Comparison of ENCODE assay signal across 8 cellular contexts in genomic region chr12:27780612-27781408, GRCh38. TPM values are rescaled to one million over a fixed set of nuclear protein-coding genes. Genes with fewer than 3 reads are reported as not detected.
A peak's percentile ranks its signal among the peaks of the same experiment; 100 is the strongest.
DNase-seq lines count a peak whose midpoint lies in the region; ATAC-seq, FAIRE-seq and TF ChIP-seq lines count a peak whose summit lies in the region.

No MANE protein-coding gene starts in this region.

- H3K4me3 Mint-ChIP-seq in GM23338: peak overlapping the region; percentile 79

- TF ChIP-seq EP300 in H1 (IDR thresholded peaks at IDR 0.05; ENCODE audit: borderline replicate concordance in 1 of 2, low read depth in 2 of 2, low read length in 2 of 2): no peak

- 0 out of 2 replicates have a peak overlapping the region, but pooled peaks have one; percentile 8 for H2BK15ac ChIP-seq in H1 (ENCODE audit: low read length)

- H2BK5ac ChIP-seq in H1 (ENCODE audit: low read depth, low read length): peak overlapping the region; percentile 72

- H3K36me3 Mint-ChIP-seq in GM23338 (ENCODE audit: low read depth): peaks cover 25% of the 10 kb centered on the region

- peak overlapping the region; percentile 82 for H3K56ac ChIP-seq in H1 (replicated peaks; ENCODE audit: insufficient read length, low read depth, low read length)

- H3F3A ChIP-seq in GM23338 (replicated peaks; ENCODE audit: low read depth): no peaks in the 10 kb centered on the region

- H4K20me1 ChIP-seq in GM23338 (replicated peaks; ENCODE audit: insufficient read depth) (no peaks in the 10 kb centered on the region), H1 (replicated peaks in 1 of 2; ENCODE audit: control insufficient read depth in 1 of 2, insufficient read depth in 2 of 2, low read length in 2 of 2) (no peaks in the 10 kb centered on the region)

- DNase-seq in GM12891 (ENCODE audit: insufficient read length, low spot score) (peak; percentile 36), GM23338 (ENCODE audit: low spot score) (peak; percentile 60), LHCN-M2 (ENCODE audit: low read depth) (peak; percentile 49), H1 (ENCODE audit: low read depth in 1 of 2, low spot score in 2 of 2) (peak in 1 of 2 experiments; percentile 79), upper lobe of right lung (no peak), GM13976 (ENCODE audit: low spot score) (no peak)

- peak overlapping the region; percentile 80 for H3K4me3 ChIP-seq in GM23338
- peak overlapping the region; percentile 53 to 72 (median 69) for H3K4me3 ChIP-seq in H1 (ENCODE audit: extremely low read depth in 1 of 4, insufficient read depth in 2 of 4, low read depth in 3 of 4, low read length in 4 of 4)
- H3K4me3 ChIP-seq in muscle layer of colon (ENCODE audit: low read depth in 1 of 2, low read length in 2 of 2): peak overlapping the region; percentile 72 to 91
- H3K4me3 ChIP-seq in upper lobe of right lung: peak overlapping the region; percentile 90

- peak overlapping the region; percentile 80; the same call in 1 of the 2 replicates for H3K27ac ChIP-seq in GM23338 (ENCODE audit: low read depth)
- peak overlapping the region; percentile 97 for H3K27ac ChIP-seq in VCaP
- H3K27ac ChIP-seq in H1 (ENCODE audit: low read depth, low read length): no peak overlapping the region
- peak overlapping the region; percentile 97 for H3K27ac ChIP-seq in muscle layer of colon (ENCODE audit: low read depth, low read length)
- H3K27ac ChIP-seq in upper lobe of right lung: peak overlapping the region; percentile 82

- H3K27me3 ChIP-seq in GM23338 (ENCODE audit: insufficient read depth) (no peaks in the 10 kb centered on the region), H1 (replicated peaks in 1 of 4; ENCODE audit: control insufficient read depth in 3 of 4, extremely low read depth in 1 of 4, insufficient read depth in 3 of 4, low read length in 3 of 4) (no peaks in the 10 kb centered on the region), muscle layer of colon (ENCODE audit: control insufficient read depth in 1 of 2, insufficient read depth in 2 of 2, low read length in 2 of 2) (no peaks in the 10 kb centered on the region), upper lobe of right lung (no peaks in the 10 kb centered on the region)

- no peak overlapping the region for H3K23ac ChIP-seq in H1 (ENCODE audit: insufficient read length)

- 20% methylated on average over 21 of the region's 27 CpGs; no CpG with 5 or more reads in 1 of the 2 experiments for WGBS in H1 (ENCODE audit: extremely low coverage in 1 of 2, insufficient coverage in 1 of 2, insufficient read length in 1 of 2, insufficient replicate concordance in 2 of 2, low coverage in 1 of 2, low lambda C conversion rate in 2 of 2, missing lambda C conversion rate in 1 of 2), 2 experiments

- H2AFZ ChIP-seq in GM23338 (peak overlapping the region; percentile 57; the same call in 1 of the 2 replicates), H1 (ENCODE audit: low read length) (no peak overlapping the region; the same call in 1 of the 2 replicates)

- no peak overlapping the region for H2AK5ac ChIP-seq in H1 (ENCODE audit: low read depth, low read length)

- FAIRE-seq in GM12891 (lab: Jason Lieb, UNC) (peak; percentile 82), H1 (lab: Jason Lieb, UNC) (no peak)

- in situ Hi-C loops in GM13976 (cut with MboI; ENCODE audit: low sequenced_read_pairs, unreplicated experiment): no loop called here

- peaks cover 41% of the 10 kb centered on the region for H3K4me1 Mint-ChIP-seq in GM23338

- ATAC-seq in GM23338 (peak; percentile 56), upper lobe of right lung (peak; percentile 50)

- peak overlapping the region; percentile 1 for H3K4ac ChIP-seq in H1 (replicated peaks; ENCODE audit: insufficient read length, low read depth, low read length)

- no peaks in the 10 kb centered on the region for H3K9me3 Mint-ChIP-seq in GM23338

- H3K79me1 ChIP-seq in H1 (ENCODE audit: low read depth, low read length): no peaks in the 10 kb centered on the region

- H3K23me2 ChIP-seq in H1 (ENCODE audit: low read depth, low read length): peaks cover 11% of the 10 kb centered on the region

- TF ChIP-seq POLR2A in GM12891 (IDR thresholded peaks at IDR 0.05; ENCODE audit: low read depth, low read length) (no peak), H1 (IDR thresholded peaks at IDR 0.05; ENCODE audit: control extremely low read depth in 1 of 2, low read depth in 2 of 2, low read length in 2 of 2) (peak; percentile 25 to 84; a peak in 2 of 3 replicates)

- CTCF ChIA-PET in H1 (lab: Charles Lee; ENCODE audit: partially characterized antibody): interaction anchor here (0.6 to 1.8 kb wide), 2 partner anchors 26 to 441 kb away, joined by 3 to 5 read pairs; no protein-coding TSS in a partner anchor

- peak overlapping the region; percentile 80 for H4K91ac ChIP-seq in H1 (replicated peaks; ENCODE audit: insufficient read length, low read length)

- peak overlapping the region; percentile 78 for H4K5ac ChIP-seq in H1 (ENCODE audit: insufficient read length, low read depth, low read length)

- TF ChIP-seq CTCF in GM23338 (conservative IDR thresholded peaks at IDR 0.05; ENCODE audit: low read depth in 2 of 2) (no peak), VCaP (conservative IDR thresholded peaks at IDR 0.05) (no peak), H1 (IDR thresholded peaks at IDR 0.05; ENCODE audit: control extremely low read depth in 1 of 3, insufficient read depth in 1 of 3, low read depth in 1 of 3, low read length in 3 of 3) (no peak), upper lobe of right lung (IDR thresholded peaks at IDR 0.05) (no peak), GM13976 (IDR thresholded peaks at IDR 0.05; ENCODE audit: borderline replicate concordance, control extremely low read depth, extremely low read depth, insufficient read depth, missing control alignments) (no peak)

- H2BK12ac ChIP-seq in H1 (ENCODE audit: low read depth, low read length): peak overlapping the region; percentile 45; the same call in 1 of the 2 replicates

- intact Hi-C loops in upper lobe of right lung (cut with DNase I): no loop called here

- no peak overlapping the region for H3K14ac ChIP-seq in H1 (ENCODE audit: insufficient read length)

- H3K4me1 ChIP-seq in GM23338 (ENCODE audit: insufficient read depth) (peaks cover 34% of the 10 kb centered on the region), H1 (replicated peaks in 1 of 4; ENCODE audit: control insufficient read depth in 3 of 4, insufficient read depth in 4 of 4, low read length in 3 of 4) (peaks cover 0 to 16% (median 11%) of the 10 kb centered on the region in 4 experiments; a peak in 6 of 7 replicates), muscle layer of colon (ENCODE audit: insufficient read depth, low read length) (peaks cover 28% of the 10 kb centered on the region), upper lobe of right lung (peaks cover 20% of the 10 kb centered on the region)

- H4K8ac ChIP-seq in H1 (ENCODE audit: extremely low read depth, insufficient read depth, low read length): peak overlapping the region; percentile 97

- no peak overlapping the region; the same call in 1 of the 2 replicates for H2BK20ac ChIP-seq in H1 (ENCODE audit: low read length)

- POLR2A ChIA-PET in H1 (lab: Charles Lee; ENCODE audit: partially characterized antibody): interaction anchor here (0.5 to 3.0 kb wide), 20 partner anchors 8 to 169 kb away, joined by 3 to 18 read pairs (median 3); no protein-coding TSS in a partner anchor

- H3K27me3 Mint-ChIP-seq in GM23338 (ENCODE audit: insufficient read depth, low read depth, poor library complexity): peaks cover 11% of the 10 kb centered on the region

- no peak overlapping the region for H2BK120ac ChIP-seq in H1 (replicated peaks; ENCODE audit: low read depth, low read length)

- H3K79me2 ChIP-seq in GM23338 (replicated peaks; ENCODE audit: insufficient read depth) (peaks cover 51% of the 10 kb centered on the region), H1 (ENCODE audit: control insufficient read depth in 1 of 2, insufficient read depth in 2 of 2, low read length in 2 of 2) (peaks cover 0 to 48% of the 10 kb centered on the region in 2 experiments; a peak in 3 of 4 replicates)

- no peaks in the 10 kb centered on the region for H3K36me3 ChIP-seq in GM23338 (ENCODE audit: insufficient read depth)
- H3K36me3 ChIP-seq in H1 (ENCODE audit: control insufficient read depth in 2 of 4, insufficient read depth in 4 of 4, low read length in 3 of 4): peaks cover 0 to 2% (median 0%) of the 10 kb centered on the region in 4 experiments; a peak in 2 of 8 replicates
- no peaks in the 10 kb centered on the region for H3K36me3 ChIP-seq in muscle layer of colon (ENCODE audit: insufficient read depth, low read length)
- no peaks in the 10 kb centered on the region for H3K36me3 ChIP-seq in upper lobe of right lung

- H3K9me2 ChIP-seq in GM23338 (ENCODE audit: insufficient read depth): no peaks in the 10 kb centered on the region

- peak overlapping the region; percentile 25; the same call in 1 of the 2 replicates for H3K18ac ChIP-seq in H1 (ENCODE audit: extremely low read depth, low read length)

- peak overlapping the region; percentile 48; the same call in 1 of the 2 replicates for H3K27ac Mint-ChIP-seq in GM23338

- H3K4me2 ChIP-seq in GM23338 (peak overlapping the region; percentile 97), H1 (ENCODE audit: insufficient read depth in 1 of 2, low read depth in 2 of 2, low read length in 2 of 2) (peak overlapping the region; percentile 76 to 97)

- H3K9me3 ChIP-seq in H1 (ENCODE audit: insufficient read depth in 2 of 2, low read depth in 1 of 2, low read length in 1 of 2) (no peaks in the 10 kb centered on the region), muscle layer of colon (ENCODE audit: low read length) (no peaks in the 10 kb centered on the region), upper lobe of right lung (no peaks in the 10 kb centered on the region)

- H3K9ac ChIP-seq in H1 (replicated peaks in 1 of 4; ENCODE audit: extremely low read depth in 1 of 4, low read depth in 3 of 4, low read length in 3 of 4): peak overlapping the region; percentile 77 to 94 (median 90)
- peak overlapping the region; percentile 50 for H3K9ac ChIP-seq in muscle layer of colon (ENCODE audit: low read length)

- no peak for TF ChIP-seq RAD21 in H1 (IDR thresholded peaks at IDR 0.05 in 1 of 2, conservative IDR thresholded peaks at IDR 0.05 in 1 of 2; ENCODE audit: low read depth in 2 of 2, low read length in 2 of 2)

RNA-seq across cellular contexts. Expression of gene MANSC4, which starts 0.8 kb away (rescaled TPM):
- polyA plus RNA-seq in GM12891 (2012; ENCODE audit: low read depth, missing spikeins): not detected
- not detected in 2 replicates for total RNA-seq in GM23338 (2014; rRNA removed; shearing (Covaris generic))
- polyA plus RNA-seq in GM23338 (2016; fragmentation: Nextera tagmentation; extraction: Ambion mirVana) (not detected in 2 replicates), H1 (2011; rRNA removed) (not detected in 2 replicates)
- total RNA-seq in LHCN-M2 (2014; rRNA removed) (not detected in 2 replicates), upper lobe of right lung (not detected)
- not detected for polyA plus RNA-seq in LHCN-M2 (2012)
- total RNA-seq in H1 (2021; fragmentation: NEBNext Ultra II Directional; extraction: Animal tissue kit (Norgen Biotek cat#: 25700)): not detected in 2 replicates
- not detected for polyA plus RNA-seq in H1 (2011; cell fraction: cytosol; rRNA removed)
- polyA plus RNA-seq in H1 (2011; cell fraction: nucleus; rRNA removed): not detected
- polyA plus RNA-seq in H1 (2012, experiment 1 of 2): not detected in 4 replicates
- polyA plus RNA-seq in H1 (2012, experiment 2 of 2): not detected
- polyA plus RNA-seq in H1 (2013, experiment 1 of 2): not detected
- not detected for polyA plus RNA-seq in H1 (2013, experiment 2 of 2)
- not detected in 2 replicates for polyA minus RNA-seq in H1 (2011; rRNA and poly(A)+ RNA removed)
- polyA minus RNA-seq in H1 (2011; cell fraction: cytosol; rRNA and poly(A)+ RNA removed): not detected
- not detected for polyA minus RNA-seq in H1 (2011; cell fraction: nucleus; rRNA and poly(A)+ RNA removed)

RNA-seq across cellular contexts. Expression of gene KLHL42, which starts 0.8 kb away (rescaled TPM):
- polyA plus RNA-seq in GM12891 (2012; ENCODE audit: low read depth, missing spikeins): 5.7 TPM
- 25.8 and 33.2 TPM in 2 replicates for total RNA-seq in GM23338 (2014; rRNA removed; shearing (Covaris generic))
- polyA plus RNA-seq in GM23338 (2016; fragmentation: Nextera tagmentation; extraction: Ambion mirVana) (7.6 and 8.0 TPM in 2 replicates), H1 (2011; rRNA removed) (13.6 and 20.6 TPM in 2 replicates)
- total RNA-seq in LHCN-M2 (2014; rRNA removed) (19.8 and 21.5 TPM in 2 replicates), upper lobe of right lung (25.0 TPM)
- polyA plus RNA-seq in LHCN-M2 (2012): 5.8 TPM
- total RNA-seq in H1 (2021; fragmentation: NEBNext Ultra II Directional; extraction: Animal tissue kit (Norgen Biotek cat#: 25700)): 21.6 and 22.8 TPM in 2 replicates
- polyA plus RNA-seq in H1 (2011; cell fraction: cytosol; rRNA removed): 15.7 TPM
- 33.9 TPM for polyA plus RNA-seq in H1 (2011; cell fraction: nucleus; rRNA removed)
- polyA plus RNA-seq in H1 (2012, experiment 1 of 2): 13.0 to 16.1 TPM (median 14.5 TPM) in 4 replicates
- 4.0 TPM for polyA plus RNA-seq in H1 (2012, experiment 2 of 2)
- polyA plus RNA-seq in H1 (2013, experiment 1 of 2): 11.0 TPM
- polyA plus RNA-seq in H1 (2013, experiment 2 of 2): 9.9 TPM
- 41.7 and 42.2 TPM in 2 replicates for polyA minus RNA-seq in H1 (2011; rRNA and poly(A)+ RNA removed)
- 22.6 TPM for polyA minus RNA-seq in H1 (2011; cell fraction: cytosol; rRNA and poly(A)+ RNA removed)
- polyA minus RNA-seq in H1 (2011; cell fraction: nucleus; rRNA and poly(A)+ RNA removed): 51.6 TPM

Comparison
In these comparisons a context has a peak if more than half of its experiments do, and no peak if none do; other contexts are left out.
1. DNase-seq: peak in GM12891 (single experiment), GM23338 (single experiment) and LHCN-M2 (single experiment); none in upper lobe of right lung (single experiment) and GM13976 (single experiment).
2. Peak in every context shown above with its lines, with median percentiles within 50 percentile points of each other: H3K4me3 ChIP-seq.